27 cellular contexts compared by ENCODE assay signal in genomic region chr6:150456466-150456865, GRCh38.
A peak's percentile ranks its signal among the peaks of the same experiment; 100 is the strongest.
DNase-seq lines count a peak whose midpoint lies in the region; ATAC-seq, FAIRE-seq and TF ChIP-seq lines count a peak whose summit lies in the region.
"Had no signal": no experiment of that assay in that cellular context is flagged by ENCODE, and none has a peak within 500 bp of the region (broad histone marks: within the 10 kb centered on the region; RNA-seq: fewer than 3 reads in every experiment).

No MANE protein-coding gene starts in this region.

- DNase-seq in HuH-7.5 (ENCODE audit: low spot score), result peak; percentile 27
- DNase-seq in bronchial epithelial cell (ENCODE audit: low read depth), result no peak
- DNase-seq in brain microvascular endothelial cell, result no peak
- no peak for DNase-seq in vagina (ENCODE audit: extremely low spot score in 2 of 2)
- DNase-seq: 8988T; ACHN; BE2C; CD4-positive, CD25-positive, alpha-beta regulatory T cell; COR-L47; DMS79; EL; GF-D8; KBM-7; MM.1S; NCI-H1694 treated with DMSO at 0.1 percent for 48 hours; NCI-H2081; NCI-H2227 treated with DMSO at 0.1 percent for 48 hours; NCI-H526 treated with DMSO at 0.1 percent for 48 hours; PC-9 had no signal

- no peaks in the 10 kb centered on the region for H4K20me1 ChIP-seq in BLaER1 treated with 17β-estradiol and CSF1 and Interleukin-3, amounts not matched to agents 10 nM and 100 nM

- in situ Hi-C loops in brain microvascular endothelial cell (cut with HindIII; ENCODE audit: low pct_ligation_motif_present, low sequenced_read_pairs), result no loop called here

- H2AFZ ChIP-seq in parathyroid adenoma, result peak overlapping the region; percentile 85
- H2AFZ ChIP-seq: PC-9 had no signal

- H3K9ac ChIP-seq in BLaER1 treated with 17β-estradiol and CSF1 and Interleukin-3, amounts not matched to agents 10 nM and 100 nM, result no peak overlapping the region
- no peak overlapping the region for H3K9ac ChIP-seq in parathyroid adenoma

- intact Hi-C loops in vagina (cut with DNase I), result no loop called here

- 73 to 76% methylated on average over 2 to 6 of the region's 7 CpGs for WGBS in gastroesophageal sphincter (ENCODE audit: low coverage in 1 of 2), 2 donors

- H3K36me3 ChIP-seq in BLaER1 treated with 17β-estradiol and CSF1 and Interleukin-3, amounts not matched to agents 10 nM and 100 nM, result no peaks in the 10 kb centered on the region
- H3K36me3 ChIP-seq in bronchial epithelial cell (ENCODE audit: control insufficient read depth, insufficient read depth, low read length), result no peaks in the 10 kb centered on the region
- no peaks in the 10 kb centered on the region for H3K36me3 ChIP-seq in parathyroid adenoma (ENCODE audit: control insufficient read depth, insufficient read depth, low read length)
- H3K36me3 ChIP-seq in gastroesophageal sphincter, result no peaks in the 10 kb centered on the region
- H3K36me3 ChIP-seq in brain microvascular endothelial cell (replicated peaks), result no peaks in the 10 kb centered on the region
- H3K36me3 ChIP-seq in vagina, result no peaks in the 10 kb centered on the region
- H3K36me3 ChIP-seq: BE2C, SJSA1 had no signal

- peak overlapping the region in 8 of 11 experiments; percentile 1 to 54 (median 34); a peak in 10 of 22 replicates for H3K4me2 ChIP-seq in BLaER1 treated with 17β-estradiol and CSF1 and Interleukin-3, amounts not matched to agents 10 nM and 100 nM
- H3K4me2 ChIP-seq in parathyroid adenoma (ENCODE audit: low read length), result no peak overlapping the region
- H3K4me2 ChIP-seq: PC-9 had no signal

- TF ChIP-seq EP300 in gastroesophageal sphincter (IDR thresholded peaks at IDR 0.05), result no peak

- peak; percentile 13 for FAIRE-seq in bronchial epithelial cell (lab: Jason Lieb, UNC)
- FAIRE-seq: GM12892, GM19239, HepG2 had no signal

- no peak for TF ChIP-seq CTCF in bronchial epithelial cell (IDR thresholded peaks at IDR 0.05; ENCODE audit: insufficient read depth, low read length, severe bottlenecking)
- no peak for TF ChIP-seq CTCF in parathyroid adenoma (IDR thresholded peaks at IDR 0.05)
- TF ChIP-seq CTCF in gastroesophageal sphincter (IDR thresholded peaks at IDR 0.05), result no peak
- TF ChIP-seq CTCF in brain microvascular endothelial cell (IDR thresholded peaks at IDR 0.05; ENCODE audit: low read depth, low read length, missing control alignments), result no peak
- no peak for TF ChIP-seq CTCF in vagina (IDR thresholded peaks at IDR 0.05)

- TF ChIP-seq POLR2A in gastroesophageal sphincter (IDR thresholded peaks at IDR 0.05) (no peak), vagina (IDR thresholded peaks at IDR 0.05) (no peak)

- H3K27me3 ChIP-seq in BLaER1 treated with 17β-estradiol and CSF1 and Interleukin-3, amounts not matched to agents 10 nM and 100 nM, result no peaks in the 10 kb centered on the region
- H3K27me3 ChIP-seq in bronchial epithelial cell (ENCODE audit: control insufficient read depth, insufficient read depth, low read length), result no peaks in the 10 kb centered on the region
- no peaks in the 10 kb centered on the region for H3K27me3 ChIP-seq in parathyroid adenoma (ENCODE audit: control insufficient read depth, insufficient read depth, low read length)
- no peaks in the 10 kb centered on the region for H3K27me3 ChIP-seq in gastroesophageal sphincter
- no peaks in the 10 kb centered on the region for H3K27me3 ChIP-seq in brain microvascular endothelial cell (replicated peaks)
- no peaks in the 10 kb centered on the region for H3K27me3 ChIP-seq in vagina
- H3K27me3 ChIP-seq: BE2C had no signal

- peaks cover 0 to 31% (median 16%) of the 10 kb centered on the region in 10 experiments; a peak in 13 of 20 replicates for H3K4me1 ChIP-seq in BLaER1 treated with 17β-estradiol and CSF1 and Interleukin-3, amounts not matched to agents 10 nM and 100 nM
- peaks cover 57% of the 10 kb centered on the region for H3K4me1 ChIP-seq in parathyroid adenoma
- H3K4me1 ChIP-seq in gastroesophageal sphincter, result no peaks in the 10 kb centered on the region
- no peaks in the 10 kb centered on the region for H3K4me1 ChIP-seq in vagina
- H3K4me1 ChIP-seq: BE2C, SJSA1 had no signal

- H3K9me3 ChIP-seq in BLaER1 treated with 17β-estradiol and CSF1 and Interleukin-3, amounts not matched to agents 10 nM and 100 nM (replicated peaks in 1 of 11), result peaks cover 0 to 5% (median 0%) of the 10 kb centered on the region in 11 experiments; a peak in 4 of 22 replicates
- no peaks in the 10 kb centered on the region for H3K9me3 ChIP-seq in parathyroid adenoma (ENCODE audit: control insufficient read depth, low read length)
- no peaks in the 10 kb centered on the region for H3K9me3 ChIP-seq in gastroesophageal sphincter
- H3K9me3 ChIP-seq in vagina, result no peaks in the 10 kb centered on the region
- H3K9me3 ChIP-seq: BE2C, SJSA1 had no signal

- H3K79me2 ChIP-seq in parathyroid adenoma, result no peaks in the 10 kb centered on the region

- H3K27ac ChIP-seq in BLaER1 treated with 17β-estradiol and CSF1 and Interleukin-3, amounts not matched to agents 10 nM and 100 nM, result no peak overlapping the region
- H3K27ac ChIP-seq in parathyroid adenoma (peak overlapping the region; percentile 55), gastroesophageal sphincter (no peak overlapping the region), brain microvascular endothelial cell (no peak overlapping the region), vagina (no peak overlapping the region)
- H3K27ac ChIP-seq: PC-9, SJSA1 had no signal

- no peak for ATAC-seq in gastroesophageal sphincter
- ATAC-seq: Right ventricle myocardium inferior had no signal

- no peak overlapping the region for H3K4me3 ChIP-seq in BLaER1 treated with 17β-estradiol and CSF1 and Interleukin-3, amounts not matched to agents 10 nM and 100 nM
- no peak overlapping the region for H3K4me3 ChIP-seq in bronchial epithelial cell (ENCODE audit: low read depth, low read length)
- H3K4me3 ChIP-seq in parathyroid adenoma (ENCODE audit: low read depth, low read length), result no peak overlapping the region
- H3K4me3 ChIP-seq in gastroesophageal sphincter, result no peak overlapping the region
- H3K4me3 ChIP-seq in brain microvascular endothelial cell (ENCODE audit: low read depth, low read length), result no peak overlapping the region
- no peak overlapping the region for H3K4me3 ChIP-seq in vagina
- H3K4me3 ChIP-seq: PC-9, SJSA1 had no signal
